11 cellular contexts compared by ENCODE assay signal in the genomic region with DNA sequence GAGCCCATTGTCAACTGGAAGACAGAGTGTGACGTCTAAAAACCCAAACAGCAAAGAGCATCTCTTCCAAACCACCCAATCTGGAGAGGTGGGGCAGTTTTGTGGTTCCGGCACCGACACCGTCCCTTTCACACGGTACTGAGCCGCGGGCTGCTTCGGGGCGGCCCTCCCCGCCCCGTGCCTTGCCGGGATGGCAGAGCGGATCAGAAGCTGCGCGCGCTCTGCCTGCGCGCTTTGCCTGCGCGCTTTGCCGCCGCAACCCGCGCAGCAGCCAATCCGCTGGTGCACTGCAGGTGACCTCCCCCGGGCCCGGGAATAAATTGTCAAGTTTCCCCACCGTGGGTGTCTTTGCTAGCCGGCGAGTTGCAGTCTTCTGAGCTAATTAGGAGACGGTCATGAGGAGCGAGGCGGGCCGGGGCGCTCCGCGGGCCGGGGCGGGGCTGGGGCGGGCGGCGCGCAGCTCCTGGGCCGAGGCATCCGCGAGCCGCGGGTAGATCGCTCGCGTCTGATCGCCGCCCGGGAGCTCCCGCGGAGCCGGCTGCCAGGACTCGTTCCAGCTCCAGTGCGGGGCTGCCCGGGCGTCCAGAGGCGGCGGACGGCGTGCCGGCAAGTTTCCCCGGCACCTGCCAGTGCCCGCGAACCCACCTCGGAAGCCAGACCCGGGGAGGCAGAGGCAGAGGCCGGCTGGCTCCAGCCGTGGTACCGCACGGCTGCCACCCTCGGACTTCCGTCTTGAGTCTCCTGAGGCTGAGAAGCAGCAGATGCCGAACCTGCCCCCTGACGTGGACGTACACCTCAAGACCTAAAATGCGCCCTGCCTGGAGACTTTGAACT.
A peak's percentile ranks its signal among the peaks of the same experiment; 100 is the strongest.
DNase-seq lines count a peak whose midpoint lies in the region; ATAC-seq and TF ChIP-seq lines count a peak whose summit lies in the region.
"Had no signal": no experiment of that assay in that cellular context is flagged by ENCODE, and none has a peak within 500 bp of the region (broad histone marks: within the 10 kb centered on the region; RNA-seq: fewer than 3 reads in every experiment).

No MANE protein-coding gene starts in this region.

- H3K9me3 Mint-ChIP-seq in MCF 10A (ENCODE audit: unreplicated experiment) (peaks cover 6% of the 10 kb centered on the region), osteocyte (ENCODE audit: unreplicated experiment) (peaks cover 5% of the 10 kb centered on the region)

- TF ChIP-seq POLR2A in Peyer's patch (IDR thresholded peaks at IDR 0.05): peak in 1 of 2 donors; percentile 32

- H3K27me3 ChIP-seq in Peyer's patch (no peaks in the 10 kb centered on the region), fibroblast of lung (ENCODE audit: control insufficient read depth, insufficient read depth, low read length) (peaks cover 3% of the 10 kb centered on the region)

- no peak overlapping the region for H3K9ac ChIP-seq in fibroblast of lung (ENCODE audit: insufficient read depth, low read length)

- H2AFZ ChIP-seq in fibroblast of lung (ENCODE audit: low read length): no peak overlapping the region

- no peaks in the 10 kb centered on the region for H3K27me3 Mint-ChIP-seq in MCF 10A (ENCODE audit: insufficient read depth, unreplicated experiment)
- peaks cover 13% of the 10 kb centered on the region for H3K27me3 Mint-ChIP-seq in osteocyte (ENCODE audit: unreplicated experiment)

- H3K27ac ChIP-seq in Peyer's patch (peak overlapping the region in 1 of 4 donors; percentile 36), fibroblast of lung (ENCODE audit: insufficient read depth, low read length) (no peak overlapping the region)
- H3K27ac ChIP-seq: neutrophil had no signal

- ATAC-seq in HG03354 (IDR thresholded peaks at IDR 0.05; ENCODE audit: poor library complexity, severe bottlenecking, unreplicated experiment): no peak

- no TSS peak for BruUV-seq in MCF 10A (replicated peaks; lab: Mats Ljungman, UMichigan)

- H3K27ac Mint-ChIP-seq in MCF 10A (ENCODE audit: low read depth, unreplicated experiment) (no peak overlapping the region), osteocyte (ENCODE audit: unreplicated experiment) (no peak overlapping the region)
- H3K27ac Mint-ChIP-seq: T-helper 1 cell treated with Interleukin-12 subunit alpha and Interleukin-12 subunit beta and Interleukin-4 antibody, amounts not matched to agents 30 μg/mL and 1 μg/mL, for 36 hours had no signal

- POLR2A ChIA-PET in MCF 10A (lab: Yijun Ruan, JAX): no interaction called here

- no peaks in the 10 kb centered on the region for H4K20me1 ChIP-seq in fibroblast of lung (ENCODE audit: control insufficient read depth, extremely low read depth, insufficient read depth, low read length)

- H3K36me3 Mint-ChIP-seq in MCF 10A (ENCODE audit: insufficient read depth, unreplicated experiment) (peaks cover 6% of the 10 kb centered on the region), osteocyte (ENCODE audit: unreplicated experiment) (peaks cover 14% of the 10 kb centered on the region)

- peak overlapping the region; percentile 9 to 71 (median 43) for H3K4me3 ChIP-seq in Peyer's patch
- H3K4me3 ChIP-seq in fibroblast of lung (replicated peaks in 1 of 4; ENCODE audit: control extremely low read depth in 1 of 4, insufficient read depth in 1 of 4, low read depth in 3 of 4, low read length in 4 of 4): peak overlapping the region in 2 of 4 experiments; percentile 10

- H3K79me2 ChIP-seq in fibroblast of lung (ENCODE audit: control insufficient read depth, insufficient read depth, low read length): no peaks in the 10 kb centered on the region

- DNase-seq in T47D (ENCODE audit: low read depth in 1 of 2, low spot score in 1 of 2): peak; percentile 69 to 74
- DNase-seq in MCF 10A (ENCODE audit: unreplicated experiment): no peak
- peak in 2 of 3 donors; percentile 48 to 71 for DNase-seq in Peyer's patch
- DNase-seq in fibroblast of lung (ENCODE audit: low read depth in 2 of 2): peak in 1 of 2 donors; percentile 30
- no peak for DNase-seq in osteocyte (ENCODE audit: extremely low spot score, unreplicated experiment)
- no peak for DNase-seq in foreskin melanocyte
- DNase-seq in SIG-M5 (lab: John Stamatoyannopoulos, UW): no peak
- DNase-seq: DND-41 had no signal

- no peaks in the 10 kb centered on the region for H3K9me3 ChIP-seq in Peyer's patch
- H3K9me3 ChIP-seq in fibroblast of lung (ENCODE audit: control insufficient read depth, insufficient read depth, low read depth, low read length): no peaks in the 10 kb centered on the region
- H3K9me3 ChIP-seq: neutrophil had no signal

- peak overlapping the region; percentile 71 for H3K4me2 ChIP-seq in fibroblast of lung (ENCODE audit: extremely low read depth, insufficient read depth, low read length)

- TF ChIP-seq CTCF in MCF 10A (IDR thresholded peaks at IDR 0.05; ENCODE audit: unreplicated experiment) (no peak), Peyer's patch (IDR thresholded peaks at IDR 0.05) (no peak), fibroblast of lung (conservative IDR thresholded peaks at IDR 0.05 in 1 of 2, IDR thresholded peaks at IDR 0.05 in 1 of 2; ENCODE audit: low read depth in 1 of 2, low read length in 2 of 2) (no peak), osteocyte (IDR thresholded peaks at IDR 0.05) (no peak)

- in situ Hi-C loops in T47D (cut with HindIII; ENCODE audit: low pct_unique_long_range_greater_than_20kb, low sequenced_read_pairs): no loop called here

- H3K4me1 Mint-ChIP-seq in MCF 10A (ENCODE audit: insufficient read depth, unreplicated experiment): peaks cover 11% of the 10 kb centered on the region
- peaks cover 16% of the 10 kb centered on the region for H3K4me1 Mint-ChIP-seq in osteocyte (ENCODE audit: unreplicated experiment)

- CTCF ChIA-PET in MCF 10A (lab: Yijun Ruan, JAX): interaction anchor here (0.6 kb wide), 1 partner anchor 51 kb away, joined by 3 read pairs; no protein-coding TSS in a partner anchor

- H3K4me1 ChIP-seq in Peyer's patch (peaks cover 0 to 10% (median 4%) of the 10 kb centered on the region in 4 donors), fibroblast of lung (ENCODE audit: control insufficient read depth, extremely low read depth, insufficient read depth, low read length) (no peaks in the 10 kb centered on the region)

- H3K36me3 ChIP-seq in Peyer's patch (no peaks in the 10 kb centered on the region), fibroblast of lung (ENCODE audit: control insufficient read depth, insufficient read depth, low read length) (no peaks in the 10 kb centered on the region)
- H3K36me3 ChIP-seq: neutrophil had no signal

- intact Hi-C loops in MCF 10A (cut with micrococcal nuclease): loop anchor here (5.0 kb wide), 1 partner anchor 96 kb away; no protein-coding TSS in a partner anchor

- H3K4me3 Mint-ChIP-seq in MCF 10A (ENCODE audit: unreplicated experiment) (no peak overlapping the region), osteocyte (ENCODE audit: unreplicated experiment) (peak overlapping the region; percentile 69)
- H3K4me3 Mint-ChIP-seq: T-helper 1 cell treated with Interleukin-12 subunit alpha and Interleukin-12 subunit beta and Interleukin-4 antibody, amounts not matched to agents 30 μg/mL and 1 μg/mL, for 36 hours had no signal

Comparison
In these comparisons a context has a peak if more than half of its experiments do, and no peak if none do; other contexts are left out.
1. DNase-seq: peak in T47D (2 of 2) and Peyer's patch (2 of 3); none in MCF 10A (single experiment), osteocyte (single experiment), foreskin melanocyte (single experiment) and SIG-M5 (single experiment).